In the genomic region with DNA sequence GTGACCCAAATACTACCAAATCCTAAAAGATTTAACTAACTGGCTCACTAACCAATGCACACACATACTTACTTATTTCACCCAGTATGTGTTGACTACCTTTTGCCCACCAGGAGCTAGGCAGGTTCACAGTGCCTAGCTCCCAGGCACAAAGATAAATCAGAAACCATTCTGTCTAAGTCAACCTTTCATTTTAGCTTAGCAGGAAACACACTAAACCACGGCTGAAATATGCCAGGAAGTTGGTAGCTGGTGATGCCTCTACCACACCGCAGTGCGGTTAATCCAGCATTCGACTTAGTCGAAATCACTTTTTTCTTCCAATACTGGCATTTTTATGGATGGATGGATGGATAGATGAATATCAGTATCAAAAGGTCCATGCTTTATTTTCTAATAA, we compare ENCODE assay signal across 18 cellular contexts.
DNase-seq lines count a peak whose midpoint lies in the region.
"Had no signal": no experiment of that assay in that cellular context is flagged by ENCODE, and none has a peak within 500 bp of the region (broad histone marks: within the 10 kb centered on the region; RNA-seq: fewer than 3 reads in every experiment).

No MANE protein-coding gene starts in this region.

- peak; percentile 6 for DNase-seq in activated CD4-positive, alpha-beta T cell treated with anti-CD3 and anti-CD28 coated beads, Interleukin-2, amount 10 ng/mL, durations not matched to agents 7 days and 5 days
- no peak for DNase-seq in activated CD4-positive, alpha-beta T cell treated with anti-CD3 and anti-CD28 coated beads for 48 hours
- DNase-seq in Kasumi-1 (lab: John Stamatoyannopoulos, UW) (peak; percentile 27 to 51), immature natural killer cell (peak in 2 of 3 donors; percentile 1 to 2), SIG-M5 (lab: John Stamatoyannopoulos, UW) (no peak), NCI-H2107 (lab: John Stamatoyannopoulos, UW) (no peak)
- DNase-seq: CD4-positive, alpha-beta T cell; CD8-positive, alpha-beta memory T cell; DMS 273 treated with DMSO at 0.1 percent for 48 hours; DMS79; GF-D8; H9 had no signal

- H3K9me3 Mint-ChIP-seq in activated CD4-positive, alpha-beta T cell treated with anti-CD3 and anti-CD28 coated beads, Interleukin-2, amount 10 ng/mL, durations not matched to agents 7 days and 5 days, result peaks cover 8% of the 10 kb centered on the region
- peaks cover 3 to 29% (median 13%) of the 10 kb centered on the region in 6 donors for H3K9me3 Mint-ChIP-seq in immature natural killer cell
- H3K9me3 Mint-ChIP-seq: GM23338, H9 had no signal

- H4K20me1 ChIP-seq in BLaER1, result no peaks in the 10 kb centered on the region
- H4K20me1 ChIP-seq: BLaER1 treated with 17β-estradiol and CSF1 and Interleukin-3, amounts not matched to agents 10 nM and 100 nM had no signal

- H3K27ac Mint-ChIP-seq in activated CD4-positive, alpha-beta T cell treated with anti-CD3 and anti-CD28 coated beads, Interleukin-2, amount 10 ng/mL, durations not matched to agents 7 days and 5 days, result no peak overlapping the region
- no peak overlapping the region for H3K27ac Mint-ChIP-seq in immature natural killer cell
- H3K27ac Mint-ChIP-seq: B cell; CD14-positive monocyte; CD4-positive, alpha-beta T cell; CD8-positive, alpha-beta memory T cell; GM23338; H9 had no signal

- H3K9ac ChIP-seq in BLaER1, result no peak overlapping the region
- H3K9ac ChIP-seq: BLaER1 treated with 17β-estradiol and CSF1 and Interleukin-3, amounts not matched to agents 10 nM and 100 nM had no signal

- POLR2A ChIA-PET in activated CD4-positive, alpha-beta T cell treated with anti-CD3 and anti-CD28 coated beads, Interleukin-2, amount 10 ng/mL, durations not matched to agents 7 days and 5 days (lab: Charles Lee), result no interaction called here

- H3K4me3 ChIP-seq in BLaER1, result no peak overlapping the region
- H3K4me3 ChIP-seq: BLaER1 treated with 17β-estradiol and CSF1 and Interleukin-3, amounts not matched to agents 10 nM and 100 nM; GM23338 had no signal

- H3K36me3 Mint-ChIP-seq in activated CD4-positive, alpha-beta T cell treated with anti-CD3 and anti-CD28 coated beads, Interleukin-2, amount 10 ng/mL, durations not matched to agents 7 days and 5 days (ENCODE audit: low read depth), result no peaks in the 10 kb centered on the region
- H3K36me3 Mint-ChIP-seq in immature natural killer cell, result no peaks in the 10 kb centered on the region
- H3K36me3 Mint-ChIP-seq: CD14-positive monocyte; CD8-positive, alpha-beta memory T cell had no signal

- CTCF ChIA-PET in activated CD4-positive, alpha-beta T cell treated with anti-CD3 and anti-CD28 coated beads, Interleukin-2, amount 10 ng/mL, durations not matched to agents 7 days and 5 days (lab: Charles Lee), result interaction anchor here (0.7 kb wide), 1 partner anchor 865 kb away, joined by 4 read pairs; no protein-coding TSS in a partner anchor

- H3K27me3 ChIP-seq in BLaER1, result no peaks in the 10 kb centered on the region
- H3K27me3 ChIP-seq: BLaER1 treated with 17β-estradiol and CSF1 and Interleukin-3, amounts not matched to agents 10 nM and 100 nM had no signal

- H3K4me3 Mint-ChIP-seq in activated CD4-positive, alpha-beta T cell treated with anti-CD3 and anti-CD28 coated beads, Interleukin-2, amount 10 ng/mL, durations not matched to agents 7 days and 5 days, result no peak overlapping the region
- H3K4me3 Mint-ChIP-seq in immature natural killer cell, result no peak overlapping the region
- H3K4me3 Mint-ChIP-seq: B cell; CD14-positive monocyte; CD4-positive, alpha-beta T cell; CD8-positive, alpha-beta memory T cell; GM23338; H9 had no signal

- no peaks in the 10 kb centered on the region for H3K36me3 ChIP-seq in BLaER1
- H3K36me3 ChIP-seq: BLaER1 treated with 17β-estradiol and CSF1 and Interleukin-3, amounts not matched to agents 10 nM and 100 nM had no signal

- H3K9me3 ChIP-seq in BLaER1, result peaks cover 6% of the 10 kb centered on the region; the same call in 1 of the 2 replicates

- H3K4me2 ChIP-seq in BLaER1, result peak overlapping the region; percentile 48
- H3K4me2 ChIP-seq: GM23338 had no signal

- H3K27ac ChIP-seq in BLaER1, result no peak overlapping the region
- H3K27ac ChIP-seq: 22Rv1; BLaER1 treated with 17β-estradiol and CSF1 and Interleukin-3, amounts not matched to agents 10 nM and 100 nM had no signal

- H3K4me1 ChIP-seq in BLaER1, result peaks cover 14% of the 10 kb centered on the region

- H3K4me1 Mint-ChIP-seq in activated CD4-positive, alpha-beta T cell treated with anti-CD3 and anti-CD28 coated beads, Interleukin-2, amount 10 ng/mL, durations not matched to agents 7 days and 5 days, result peaks cover 5% of the 10 kb centered on the region
- H3K4me1 Mint-ChIP-seq in immature natural killer cell, result peaks cover 0 to 7% of the 10 kb centered on the region in 2 donors
- H3K4me1 Mint-ChIP-seq: B cell; CD14-positive monocyte; CD8-positive, alpha-beta memory T cell had no signal

- H3K27me3 Mint-ChIP-seq in activated CD4-positive, alpha-beta T cell treated with anti-CD3 and anti-CD28 coated beads, Interleukin-2, amount 10 ng/mL, durations not matched to agents 7 days and 5 days, result no peaks in the 10 kb centered on the region
- H3K27me3 Mint-ChIP-seq in immature natural killer cell (ENCODE audit: low read depth in 3 of 3), result peaks cover 0 to 6% (median 0%) of the 10 kb centered on the region in 3 donors
- H3K27me3 Mint-ChIP-seq: B cell; CD4-positive, alpha-beta T cell; CD8-positive, alpha-beta memory T cell had no signal

Comparison
In these comparisons a context has a peak if more than half of its experiments do, and no peak if none do; other contexts are left out.
1. DNase-seq: peak in activated CD4-positive, alpha-beta T cell treated with anti-CD3 and anti-CD28 coated beads, Interleukin-2, amount 10 ng/mL, durations not matched to agents 7 days and 5 days (single experiment), Kasumi-1 (2 of 2) and immature natural killer cell (2 of 3); none in activated CD4-positive, alpha-beta T cell treated with anti-CD3 and anti-CD28 coated beads for 48 hours (single experiment), SIG-M5 (single experiment) and NCI-H2107 (single experiment).